ENCODE assay signal across 1 cellular context in genomic region chr1:156677616-156678596, GRCh38.
A peak's percentile ranks its signal among the peaks of the same experiment; 100 is the strongest.
TF ChIP-seq lines count a peak whose summit lies in the region.

No MANE protein-coding gene starts in this region.

TF ChIP-seq in GM12878, 131 proteins besides CTCF, POLR2A, EP300 and RAD21:
- TF ChIP-seq YBX1 (IDR thresholded peaks at IDR 0.05) (no peak), ZNF384 (IDR thresholded peaks at IDR 0.05; ENCODE audit: borderline replicate concordance, low read depth, low read length) (no peak), SMC3 (IDR thresholded peaks at IDR 0.05; ENCODE audit: borderline replicate concordance, low read length) (peak; percentile 92), EED (IDR thresholded peaks at IDR 0.05; ENCODE audit: low read depth) (no peak), NBN (IDR thresholded peaks at IDR 0.05) (peak; percentile 68; the same call in 1 of the 2 replicates), RCOR1 (conservative IDR thresholded peaks at IDR 0.05; ENCODE audit: low read depth, low read length) (no peak), YY1 (IDR thresholded peaks at IDR 0.05; ENCODE audit: low read depth, low read length) (peak; percentile 84; the same call in 1 of the 2 replicates), NFXL1 (IDR thresholded peaks at IDR 0.05; ENCODE audit: borderline replicate concordance) (no peak), LARP7 (IDR thresholded peaks at IDR 0.05) (peak; percentile 29; the same call in 1 of the 2 replicates), FOXM1 (IDR thresholded peaks at IDR 0.05; ENCODE audit: low read depth, low read length) (peak; percentile 39; the same call in 1 of the 2 replicates), IRF4 (IDR thresholded peaks at IDR 0.05; ENCODE audit: low read depth, low read length) (no peak), HDAC6 (IDR thresholded peaks at IDR 0.05; ENCODE audit: unreplicated experiment) (no peak), ATF3 (IDR thresholded peaks at IDR 0.05; ENCODE audit: borderline replicate concordance, extremely low read depth, low read depth, low read length) (no peak), MLLT1 (IDR thresholded peaks at IDR 0.05) (0 out of 2 replicates have a peak, but pooled peaks have one; percentile 48), IKZF2 (IDR thresholded peaks at IDR 0.05) (peak; percentile 54 to 73; a peak in 3 of 4 replicates), PML (IDR thresholded peaks at IDR 0.05; ENCODE audit: low read length) (no peak), RB1 (IDR thresholded peaks at IDR 0.05; ENCODE audit: borderline replicate concordance) (peak; percentile 39; the same call in 1 of the 2 replicates)
